In genomic region chr5:138934971-138935370, GRCh38 we compare ENCODE assay signal across 1 cellular context.
TF ChIP-seq lines count a peak whose summit lies in the region.

No MANE protein-coding gene starts in this region.

TF ChIP-seq in SK-N-SH, 30 proteins besides CTCF, POLR2A, EP300 and RAD21:
- TF ChIP-seq ZBTB33 (IDR thresholded peaks at IDR 0.05; ENCODE audit: borderline replicate concordance, low read depth) (no peak), MXI1 (IDR thresholded peaks at IDR 0.05; ENCODE audit: low read depth, low read length) (no peak), YY1 (IDR thresholded peaks at IDR 0.05; ENCODE audit: low read depth) (no peak), ELF1 (IDR thresholded peaks at IDR 0.05) (no peak), JUND (IDR thresholded peaks at IDR 0.05) (no peak), NFIC (IDR thresholded peaks at IDR 0.05; ENCODE audit: borderline replicate concordance) (no peak), EZH2phosphoT487 (IDR thresholded peaks at IDR 0.05; ENCODE audit: borderline replicate concordance, low read depth) (no peak), POLR2AphosphoS5 (IDR thresholded peaks at IDR 0.05; ENCODE audit: low read depth, low read length) (no peak), FOXM1 (IDR thresholded peaks at IDR 0.05; ENCODE audit: low read depth) (no peak), GABPA (IDR thresholded peaks at IDR 0.05; ENCODE audit: low read depth) (no peak)
